8 cellular contexts compared by ENCODE assay signal in the genomic region with DNA sequence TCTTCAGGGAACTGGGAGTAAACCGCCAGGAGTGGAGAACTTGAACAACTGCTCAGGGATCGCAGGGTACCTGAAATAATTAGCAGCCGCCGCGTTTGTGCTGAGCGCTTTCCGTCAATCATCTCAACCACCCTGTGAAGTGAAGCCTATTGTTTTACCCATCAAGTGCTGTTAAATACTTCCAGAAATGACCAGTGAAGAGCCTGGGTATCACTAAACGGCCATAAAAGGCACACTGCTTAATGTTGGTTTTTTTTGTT. TPM values are rescaled to one million over a fixed set of nuclear protein-coding genes. Genes with fewer than 3 reads are reported as not detected.
DNase-seq lines count a peak whose midpoint lies in the region; ATAC-seq and TF ChIP-seq lines count a peak whose summit lies in the region.

No MANE protein-coding gene starts in this region.

- no peak for TF ChIP-seq POLR2A in thyroid gland (IDR thresholded peaks at IDR 0.05)

- intact Hi-C loops in thyroid gland (cut with DNase I), result no loop called here

- peak; percentile 4 for ATAC-seq in HG03045 (IDR thresholded peaks at IDR 0.05; ENCODE audit: unreplicated experiment)
- ATAC-seq in HG03457 (IDR thresholded peaks at IDR 0.05; ENCODE audit: unreplicated experiment), result no peak
- no peak for ATAC-seq in GM21576 (IDR thresholded peaks at IDR 0.05; ENCODE audit: unreplicated experiment)

- H3K4me3 ChIP-seq in adipocyte (ENCODE audit: low read length) (peak overlapping the region; percentile 95), thyroid gland (replicated peaks in 1 of 3) (peak overlapping the region; percentile 8 to 89 (median 66))

- DNase-seq in EH (ENCODE audit: low read depth) (peak; percentile 38), adipocyte (ENCODE audit: low read depth) (peak; percentile 43), left kidney (ENCODE audit: low read depth, low spot score) (peak; percentile 54), thyroid gland (peak; percentile 35 to 41)
- DNase-seq in activated CD4-positive, CD25-positive, alpha-beta regulatory T cell (lab: John Stamatoyannopoulos, UW), result no peak

- no peaks in the 10 kb centered on the region for H3K9me3 ChIP-seq in adipocyte (ENCODE audit: control insufficient read depth, low read length)
- H3K9me3 ChIP-seq in thyroid gland, result no peaks in the 10 kb centered on the region

- WGBS in thyroid gland, 2 donors, result 20 to 26% methylated on average over 8 of the region's 8 CpGs

- peak overlapping the region; percentile 94 for H3K9ac ChIP-seq in adipocyte (ENCODE audit: low read length)

- no peak for TF ChIP-seq CTCF in thyroid gland (IDR thresholded peaks at IDR 0.05)

- H3K4me1 ChIP-seq in adipocyte (ENCODE audit: control insufficient read depth, insufficient read depth, low read length), result peaks cover 46% of the 10 kb centered on the region
- H3K4me1 ChIP-seq in thyroid gland, result peaks cover 22 to 29% of the 10 kb centered on the region in 2 donors

- peak overlapping the region; percentile 64 to 97 (median 97) for H3K27ac ChIP-seq in thyroid gland

- peaks cover 13% of the 10 kb centered on the region for H3K36me3 ChIP-seq in adipocyte (ENCODE audit: control insufficient read depth, insufficient read depth, low read length, severe bottlenecking)
- H3K36me3 ChIP-seq in thyroid gland, result no peaks in the 10 kb centered on the region

- H3K27me3 ChIP-seq in adipocyte (replicated peaks; ENCODE audit: control insufficient read depth, insufficient read depth, low read length) (no peaks in the 10 kb centered on the region), thyroid gland (no peaks in the 10 kb centered on the region)

RNA-seq across cellular contexts. Expression of gene CD59, which starts 1.1 kb away (rescaled TPM):
- 100 to 1,000 TPM; 367 to 562 (median 504) TPM for total RNA-seq in thyroid gland

RNA-seq across cellular contexts. Expression of gene C11orf91, which starts 34.5 kb away (rescaled TPM):
- total RNA-seq in thyroid gland, result not detected

RNA-seq across cellular contexts. Expression of gene FBXO3, which starts 39.2 kb away (rescaled TPM):
- 10 to 100 TPM; 55.8 to 82.0 (median 57.7) TPM for total RNA-seq in thyroid gland

Comparison
In these comparisons a context has a peak if more than half of its experiments do, and no peak if none do; other contexts are left out.
1. DNase-seq: peak in EH (single experiment), adipocyte (single experiment), left kidney (single experiment) and thyroid gland (2 of 2); none in activated CD4-positive, CD25-positive, alpha-beta regulatory T cell (0 of 4).